Comparison of ENCODE assay signal across 8 cellular contexts in the genomic region with DNA sequence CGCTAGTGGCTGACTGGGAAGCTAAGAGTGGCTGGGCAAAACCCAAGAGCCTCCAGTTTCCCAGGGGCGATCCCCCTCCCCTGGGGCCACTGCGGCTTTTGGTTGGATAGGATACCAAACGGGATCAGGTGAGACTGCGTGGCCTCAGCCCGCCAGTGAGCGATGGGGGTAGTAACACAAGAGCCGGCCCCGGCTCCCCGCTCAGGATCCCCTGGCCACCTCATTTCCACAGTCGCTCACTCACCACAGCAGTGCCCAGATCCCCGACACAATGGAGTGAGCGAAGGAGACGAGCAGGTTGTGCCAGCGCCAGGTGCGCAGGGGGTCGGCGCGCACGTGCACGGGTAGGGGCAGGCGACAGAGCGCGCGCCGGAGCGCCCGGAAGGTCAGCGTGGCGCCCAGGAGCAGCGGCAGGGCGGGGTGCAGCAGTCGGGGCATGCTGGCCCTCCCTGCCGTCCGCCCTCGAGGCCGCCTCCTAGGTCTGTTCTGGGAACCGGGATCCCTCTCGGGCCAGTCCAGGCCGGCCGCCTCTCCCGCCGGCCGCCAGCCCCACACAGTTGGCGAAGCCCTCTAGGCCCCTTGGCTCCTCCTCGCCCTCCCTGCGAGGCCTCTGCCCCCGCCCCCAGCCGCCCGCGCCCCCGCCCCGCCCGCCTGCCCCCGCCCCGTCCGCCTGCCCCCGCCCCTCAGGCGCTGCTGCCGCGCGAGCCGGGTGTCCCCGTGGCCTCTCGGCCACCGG. TPM values are rescaled to one million over a fixed set of nuclear protein-coding genes. Genes with fewer than 3 reads are reported as not detected.
DNase-seq lines count a peak whose midpoint lies in the region; ATAC-seq lines count a peak whose summit lies in the region.

A gene with protein sequence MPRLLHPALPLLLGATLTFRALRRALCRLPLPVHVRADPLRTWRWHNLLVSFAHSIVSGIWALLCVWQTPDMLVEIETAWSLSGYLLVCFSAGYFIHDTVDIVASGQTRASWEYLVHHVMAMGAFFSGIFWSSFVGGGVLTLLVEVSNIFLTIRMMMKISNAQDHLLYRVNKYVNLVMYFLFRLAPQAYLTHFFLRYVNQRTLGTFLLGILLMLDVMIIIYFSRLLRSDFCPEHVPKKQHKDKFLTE (minus strand): TSS at position 574 of the 736 bp plus-strand sequence. CDS start 136 bp downstream, at position 438.

- in situ Hi-C loops in GM23248 (cut with MboI): no loop called here

- peak within 1 kb of the TSS; percentile 91 for H3K4me3 ChIP-seq in CD8-positive, alpha-beta memory T cell (ENCODE audit: low read length)
- H3K4me3 ChIP-seq in GM23248: peak within 1 kb of the TSS; percentile 74

- H3K9ac ChIP-seq in GM23248: peak within 1 kb of the TSS; percentile 86

- POLR2A ChIA-PET in CD8-positive, alpha-beta memory T cell (lab: Charles Lee): interaction anchor here (1.1 to 4.3 kb wide), 7 partner anchors 14 to 228 kb away, joined by 3 to 128 read pairs (median 13); a partner anchor contains a TSS

- H3K27me3 Mint-ChIP-seq in CD8-positive, alpha-beta memory T cell: peaks cover 0 to 5% of the 10 kb centered on the region in 2 donors

- no peaks in the 10 kb centered on the region for H3K9me3 ChIP-seq in CD8-positive, alpha-beta memory T cell (ENCODE audit: low read length)
- no peaks in the 10 kb centered on the region for H3K9me3 ChIP-seq in GM23248 (ENCODE audit: low read depth)

- CTCF ChIA-PET in CD8-positive, alpha-beta memory T cell (lab: Charles Lee): interaction anchor here (0.8 to 14.8 kb wide), 33 partner anchors 9 to 398 kb away, joined by 3 to 579 read pairs (median 7); a partner anchor contains a TSS

- peaks cover 0 to 59% (median 13%) of the 10 kb centered on the region in 3 donors for H3K36me3 Mint-ChIP-seq in CD8-positive, alpha-beta memory T cell

- no peaks in the 10 kb centered on the region for H3K9me2 ChIP-seq in GM23248 (ENCODE audit: insufficient read depth)

- WGBS in GM23248 (ENCODE audit: low coverage in 1 of 2, low lambda C conversion rate in 2 of 2, missing lambda C conversion rate in 2 of 2), 2 experiments: 1 to 2% methylated on average over 41 to 47 of the region's 66 CpGs

- H3K36me3 ChIP-seq in CD8-positive, alpha-beta memory T cell (ENCODE audit: insufficient read depth, low read length): peaks cover 32% of the 10 kb centered on the region
- peaks cover 34% of the 10 kb centered on the region; the same call in 1 of the 2 replicates for H3K36me3 ChIP-seq in GM23248 (ENCODE audit: low read depth)

- ATAC-seq in left colon (peak; percentile 28), GM21723 (IDR thresholded peaks at IDR 0.05; ENCODE audit: unreplicated experiment) (no peak)

- peak; percentile 39 to 71 (median 59) for DNase-seq in CD8-positive, alpha-beta memory T cell
- DNase-seq in GM23248: peak; percentile 90
- peak; percentile 76 for DNase-seq in NCI-H2107 treated with DMSO at 0.1 percent for 48 hours (lab: John Stamatoyannopoulos, UW; ENCODE audit: unreplicated experiment)
- peak; percentile 80 for DNase-seq in UCSD-AML1 (lab: John Stamatoyannopoulos, UW; ENCODE audit: unreplicated experiment)
- peak; percentile 44 for DNase-seq in cerebellum (ENCODE audit: low spot score)
- DNase-seq in left colon: peak; percentile 70 to 76
- DNase-seq in stimulated activated CD4-positive, alpha-beta T cell treated with anti-CD3 and anti-CD28 coated beads, TNF-alpha, amount 100 ng/mL, for 4 hours (ENCODE audit: low read depth in 3 of 3): peak in 2 of 3 experiments; percentile 31 to 69

- H4K20me1 ChIP-seq in GM23248 (ENCODE audit: insufficient read depth): no peaks in the 10 kb centered on the region

- H2AFZ ChIP-seq in GM23248: peak within 1 kb of the TSS; percentile 89

- peaks cover 57 to 79% (median 61%) of the 10 kb centered on the region in 3 donors for H3K4me1 Mint-ChIP-seq in CD8-positive, alpha-beta memory T cell

- intact Hi-C loops in left colon (cut with DNase I, micrococcal nuclease): no loop called here

- H3K4me3 Mint-ChIP-seq in CD8-positive, alpha-beta memory T cell: peak within 1 kb of the TSS; percentile 94 to 99 (median 97)

- peak within 1 kb of the TSS; percentile 97 to 100 (median 99) for H3K27ac Mint-ChIP-seq in CD8-positive, alpha-beta memory T cell

- H3K27ac ChIP-seq in CD8-positive, alpha-beta memory T cell (ENCODE audit: low read depth, low read length): peak within 1 kb of the TSS; percentile 97
- peak within 1 kb of the TSS; percentile 88 for H3K27ac ChIP-seq in GM23248

- H3K27me3 ChIP-seq in CD8-positive, alpha-beta memory T cell (ENCODE audit: insufficient read depth, low read length, poor library complexity, severe bottlenecking): no peaks in the 10 kb centered on the region
- H3K27me3 ChIP-seq in GM23248 (replicated peaks; ENCODE audit: insufficient read depth): no peaks in the 10 kb centered on the region

- peaks cover 39% of the 10 kb centered on the region for H3K4me1 ChIP-seq in CD8-positive, alpha-beta memory T cell (ENCODE audit: insufficient read depth, low read length)
- peaks cover 41% of the 10 kb centered on the region for H3K4me1 ChIP-seq in GM23248 (ENCODE audit: insufficient read depth)

- H3K4me2 ChIP-seq in GM23248 (ENCODE audit: unreplicated experiment): peak within 1 kb of the TSS; percentile 92

- peaks cover 27% of the 10 kb centered on the region for H3K79me2 ChIP-seq in GM23248 (ENCODE audit: insufficient read depth)

- H3F3A ChIP-seq in GM23248 (ENCODE audit: insufficient read depth): peaks cover 48% of the 10 kb centered on the region

- no peaks in the 10 kb centered on the region for H3K9me3 Mint-ChIP-seq in CD8-positive, alpha-beta memory T cell

RNA-seq across cellular contexts. Expression of the gene that starts here (rescaled TPM):
- 10 to 100 TPM; 36.5 to 38.9 TPM for total RNA-seq in CD8-positive, alpha-beta memory T cell
- not detected for polyA plus RNA-seq in CD8-positive, alpha-beta memory T cell
- total RNA-seq in GM23248 (2014; rRNA removed; shearing (Covaris generic)): 4.8 and 16.3 TPM in 2 replicates
- 13.8 and 14.2 TPM in 2 replicates for polyA plus RNA-seq in GM23248 (2016; fragmentation: Nextera tagmentation; extraction: Ambion mirVana)
- 1.5 TPM for total RNA-seq in cerebellum
- total RNA-seq in left colon: 10 to 100 TPM in 1 of 2 donors, 1 to 10 TPM in 1; 7.1 to 12.8 TPM

Comparison
In these comparisons a context has a peak if more than half of its experiments do, and no peak if none do; other contexts are left out.
1. RNA of the gene that starts here (polyA plus RNA-seq): 13.8 to 14.2 TPM in GM23248; not detected in CD8-positive, alpha-beta memory T cell (single experiment); every median in the first group is over 10 times any median in the second.
2. Peak in every context shown above with its lines, with median percentiles within 50 percentile points of each other: DNase-seq.